ENCODE assay signal across 10 cellular contexts in the genomic region with DNA sequence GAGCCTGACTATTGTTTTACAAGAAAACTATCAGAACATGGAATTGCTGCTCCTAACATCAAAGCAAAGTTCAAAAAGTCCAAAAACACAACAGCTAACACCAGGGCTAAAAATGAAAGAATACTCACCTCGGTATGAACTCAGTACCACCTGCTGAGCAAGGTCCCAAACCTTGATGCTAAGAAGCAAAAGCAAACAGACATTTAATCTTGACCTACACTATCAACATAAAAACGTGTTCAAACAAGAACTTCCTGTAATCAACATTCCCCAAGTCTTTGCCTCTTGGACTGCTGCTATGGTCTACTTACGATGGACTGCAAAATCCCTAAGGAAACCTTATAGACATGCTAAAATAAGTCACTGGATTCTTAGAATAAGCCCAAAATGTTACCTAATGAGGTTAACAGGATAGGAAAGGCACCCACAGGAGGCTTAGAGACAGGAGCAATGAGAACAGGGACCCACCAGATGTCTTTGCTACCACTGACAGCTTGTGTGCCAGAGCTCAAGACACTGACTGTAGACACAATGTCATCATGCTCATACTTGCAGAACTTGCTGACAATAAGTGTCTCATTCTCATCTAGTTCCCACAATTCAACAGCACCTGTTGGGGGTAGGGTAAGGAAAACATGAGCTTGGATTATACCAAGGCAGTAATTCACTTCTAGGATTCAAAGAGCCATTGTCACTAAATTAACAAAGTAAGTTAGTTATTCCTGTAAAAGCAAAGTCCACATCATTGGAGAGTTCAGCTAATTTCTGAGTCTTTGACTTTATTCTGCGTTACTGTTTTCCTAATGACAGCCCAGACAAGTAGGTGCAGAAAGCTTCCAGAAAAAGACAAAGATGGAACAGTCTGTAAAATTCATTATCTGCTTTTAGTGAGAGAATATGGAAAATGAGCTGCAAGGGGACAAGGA. TPM values are rescaled to one million over a fixed set of nuclear protein-coding genes. Genes with fewer than 3 reads are reported as not detected.
A peak's percentile ranks its signal among the peaks of the same experiment; 100 is the strongest.
DNase-seq lines count a peak whose midpoint lies in the region; ATAC-seq and TF ChIP-seq lines count a peak whose summit lies in the region.
"Had no signal": no experiment of that assay in that cellular context is flagged by ENCODE, and none has a peak within 500 bp of the region (broad histone marks: within the 10 kb centered on the region; RNA-seq: fewer than 3 reads in every experiment).

No MANE protein-coding gene starts in this region.

- peaks cover 43 to 74% (median 60%) of the 10 kb centered on the region in 4 donors for H3K4me1 Mint-ChIP-seq in CD4-positive, CD25-positive, alpha-beta regulatory T cell

- DNase-seq in CD4-positive, CD25-positive, alpha-beta regulatory T cell = no peak
- DNase-seq in Karpas-422 (no peak), coronary artery (ENCODE audit: low spot score) (no peak), mucosa of descending colon (peak in 1 of 3 donors; percentile 19), HCEC 1CT (no peak), NCI-H1436 treated with DMSO at 0.1 percent for 48 hours (lab: John Stamatoyannopoulos, UW) (no peak)
- no peak for DNase-seq in activated CD8-positive, alpha-beta memory T cell treated with anti-CD3 and anti-CD28 coated beads for 24 hours
- DNase-seq: NCI-H1417 treated with DMSO at 0.1 percent for 48 hours had no signal

- no peaks in the 10 kb centered on the region for H3K9me3 Mint-ChIP-seq in CD4-positive, CD25-positive, alpha-beta regulatory T cell

- TF ChIP-seq CTCF in coronary artery (IDR thresholded peaks at IDR 0.05) (no peak), mucosa of descending colon (IDR thresholded peaks at IDR 0.05) (no peak)

- H3K27ac ChIP-seq in CD4-positive, CD25-positive, alpha-beta regulatory T cell (ENCODE audit: insufficient read depth, low read length, poor library complexity, severe bottlenecking) = peak overlapping the region; percentile 89
- H3K27ac ChIP-seq in Karpas-422 (ENCODE audit: low read length) (no peak overlapping the region), coronary artery (no peak overlapping the region)

- H3K27me3 Mint-ChIP-seq in CD4-positive, CD25-positive, alpha-beta regulatory T cell = no peaks in the 10 kb centered on the region

- peak overlapping the region; percentile 32 to 99 (median 65) for H3K27ac Mint-ChIP-seq in CD4-positive, CD25-positive, alpha-beta regulatory T cell

- intact Hi-C loops in mucosa of descending colon (cut with DNase I, micrococcal nuclease) = no loop called here

- 0 out of 2 replicates have a peak, but pooled peaks cover 11% of the 10 kb centered on the region for H4K20me1 ChIP-seq in Karpas-422 (ENCODE audit: insufficient read depth, low read depth, low read length)

- H3K79me2 ChIP-seq in Karpas-422 (ENCODE audit: low read length) = peaks cover 72% of the 10 kb centered on the region

- no peaks in the 10 kb centered on the region for H3K27me3 ChIP-seq in CD4-positive, CD25-positive, alpha-beta regulatory T cell (ENCODE audit: control insufficient read depth, insufficient read depth, low read length)
- no peaks in the 10 kb centered on the region for H3K27me3 ChIP-seq in Karpas-422 (ENCODE audit: low read length)

- no peak overlapping the region for H2AFZ ChIP-seq in Karpas-422 (ENCODE audit: low read length)

- no peak for ATAC-seq in CD4-positive, CD25-positive, alpha-beta regulatory T cell (ENCODE audit: low read depth in 2 of 2)
- peak; percentile 34 for ATAC-seq in mucosa of descending colon
- ATAC-seq in GM21381 (IDR thresholded peaks at IDR 0.05; ENCODE audit: unreplicated experiment) = no peak

- H3K9ac ChIP-seq in Karpas-422 (ENCODE audit: low read length) = peak overlapping the region; percentile 94

- H3K4me3 ChIP-seq in CD4-positive, CD25-positive, alpha-beta regulatory T cell (ENCODE audit: low read depth, low read length) = peak overlapping the region; percentile 76
- H3K4me3 ChIP-seq in Karpas-422 (ENCODE audit: low read length) = peak overlapping the region; percentile 95
- H3K4me3 ChIP-seq in coronary artery = peak overlapping the region; percentile 95
- H3K4me3 ChIP-seq in mucosa of descending colon = no peak overlapping the region

- H3K9me2 ChIP-seq in Karpas-422 (replicated peaks; ENCODE audit: insufficient read depth, low read length) = 0 out of 2 replicates have a peak, but pooled peaks cover 5% of the 10 kb centered on the region

- peaks cover 46% of the 10 kb centered on the region for H3K4me1 ChIP-seq in CD4-positive, CD25-positive, alpha-beta regulatory T cell (ENCODE audit: control insufficient read depth, insufficient read depth, low read length, poor library complexity, severe bottlenecking)
- H3K4me1 ChIP-seq in Karpas-422 (ENCODE audit: low read length) (peaks cover 31% of the 10 kb centered on the region), mucosa of descending colon (ENCODE audit: low read depth) (peaks cover 31% of the 10 kb centered on the region)

- peak overlapping the region; percentile 90 for H3K4me2 ChIP-seq in Karpas-422 (ENCODE audit: low read depth, low read length, poor library complexity, severe bottlenecking)

- no peaks in the 10 kb centered on the region for H3K9me3 ChIP-seq in CD4-positive, CD25-positive, alpha-beta regulatory T cell (ENCODE audit: control insufficient read depth in 2 of 2, low read length in 2 of 2)
- no peaks in the 10 kb centered on the region for H3K9me3 ChIP-seq in Karpas-422 (ENCODE audit: low read length)
- H3K9me3 ChIP-seq in mucosa of descending colon = no peaks in the 10 kb centered on the region

- H3K4me3 Mint-ChIP-seq in CD4-positive, CD25-positive, alpha-beta regulatory T cell = peak overlapping the region; percentile 99 to 100 (median 100)

- peaks cover 39% of the 10 kb centered on the region for H3K36me3 ChIP-seq in CD4-positive, CD25-positive, alpha-beta regulatory T cell (ENCODE audit: control insufficient read depth, insufficient read depth, low read length)
- H3K36me3 ChIP-seq in Karpas-422 (ENCODE audit: insufficient read depth, low read length) (peaks cover 61% of the 10 kb centered on the region; the same call in 1 of the 2 replicates), mucosa of descending colon (ENCODE audit: low read depth) (no peaks in the 10 kb centered on the region)

- peaks cover 44% of the 10 kb centered on the region for H3K36me3 Mint-ChIP-seq in CD4-positive, CD25-positive, alpha-beta regulatory T cell

RNA-seq across cellular contexts. Expression of gene WDR77, which starts 1.8 kb away (rescaled TPM):
- 15.7 TPM for total RNA-seq in CD4-positive, CD25-positive, alpha-beta regulatory T cell
- polyA plus RNA-seq in CD4-positive, CD25-positive, alpha-beta regulatory T cell = 10 to 100 TPM; 31.7 to 36.9 (median 34.7) TPM
- total RNA-seq in Karpas-422 (2014; rRNA removed; shearing (Covaris generic); ENCODE audit: low replicate concordance) = 58.0 and 59.7 TPM in 2 replicates
- 10 to 100 TPM; 20.2 to 28.2 (median 23.4) TPM for total RNA-seq in mucosa of descending colon

RNA-seq across cellular contexts. Expression of gene ATP5PB, which starts 2.0 kb away (rescaled TPM):
- total RNA-seq in CD4-positive, CD25-positive, alpha-beta regulatory T cell = 85.1 TPM
- 100 to 1,000 TPM; 431 to 569 (median 496) TPM for polyA plus RNA-seq in CD4-positive, CD25-positive, alpha-beta regulatory T cell
- total RNA-seq in Karpas-422 (2014; rRNA removed; shearing (Covaris generic); ENCODE audit: low replicate concordance) = 362 and 590 TPM in 2 replicates
- total RNA-seq in mucosa of descending colon = 100 to 1,000 TPM; 274 to 427 (median 390) TPM

RNA-seq across cellular contexts. Expression of gene OVGP1, which starts 19.7 kb away (rescaled TPM):
- total RNA-seq in CD4-positive, CD25-positive, alpha-beta regulatory T cell = 6.7 TPM
- under 1 TPM in 3 of 4 donors, not detected in 1; 0.21 to 0.47 (median 0.23) TPM for polyA plus RNA-seq in CD4-positive, CD25-positive, alpha-beta regulatory T cell
- 0.90 and 1.3 TPM in 2 replicates for total RNA-seq in Karpas-422 (2014; rRNA removed; shearing (Covaris generic); ENCODE audit: low replicate concordance)
- total RNA-seq in mucosa of descending colon = 1 to 10 TPM; 2.0 to 3.1 (median 3.0) TPM

RNA-seq across cellular contexts. Expression of gene C1orf162, which starts 26.6 kb away (rescaled TPM):
- total RNA-seq in CD4-positive, CD25-positive, alpha-beta regulatory T cell = 22.4 TPM
- polyA plus RNA-seq in CD4-positive, CD25-positive, alpha-beta regulatory T cell = 100 to 1,000 TPM in 1 of 4 donors, 10 to 100 TPM in 3; 45.4 to 111 (median 65.8) TPM
- 0.29 and 0.48 TPM in 2 replicates for total RNA-seq in Karpas-422 (2014; rRNA removed; shearing (Covaris generic); ENCODE audit: low replicate concordance)
- 10 to 100 TPM in 2 of 3 donors, 1 to 10 TPM in 1; 4.2 to 21.5 (median 14.7) TPM for total RNA-seq in mucosa of descending colon
- total RNA-seq: H4 had no signal

RNA-seq across cellular contexts. Expression of gene ADORA3, which starts 56.2 kb away (rescaled TPM):
- total RNA-seq in CD4-positive, CD25-positive, alpha-beta regulatory T cell = not detected
- polyA plus RNA-seq in CD4-positive, CD25-positive, alpha-beta regulatory T cell = not detected
- not detected in 2 replicates for total RNA-seq in Karpas-422 (2014; rRNA removed; shearing (Covaris generic); ENCODE audit: low replicate concordance)
- 1 to 10 TPM; 1.3 to 8.4 (median 7.5) TPM for total RNA-seq in mucosa of descending colon
- total RNA-seq: H4 had no signal
